19 cellular contexts compared by ENCODE assay signal in genomic region chr13:75555836-75556235, GRCh38.
"Had no signal": no experiment of that assay in that cellular context is flagged by ENCODE, and none has a peak within 500 bp of the region (broad histone marks: within the 10 kb centered on the region; RNA-seq: fewer than 3 reads in every experiment).

No MANE protein-coding gene starts in this region.

- H3K27me3 ChIP-seq: MG63, SJCRH30 had no signal

- ATAC-seq: Panc1, PC-3, SK-N-SH treated with all-trans-retinoic acid at 6 μM for 48 hours had no signal

- H3K9me3 ChIP-seq: MG63, SJCRH30 had no signal

- H3K27ac ChIP-seq: RWPE1, SJCRH30 had no signal

- DNase-seq: KBM-7, MG63, NCI-H1092, NCI-H1436, NCI-H2029, NCI-H2081 treated with DMSO at 0.1 percent for 48 hours, NCI-H2171, NCI-H226, NCI-H446, NCI-H510A, NCI-H524 treated with DMSO at 0.1 percent for 48 hours, NCI-H69, NCI-H774, PC-3, SHP77 treated with DMSO at 0.1 percent for 48 hours, SJCRH30 had no signal

- H3K4me3 ChIP-seq: MG63, SJCRH30 had no signal
